ENCODE assay signal across 1 cellular context in genomic region chr2:88265352-88265960, GRCh38.
TF ChIP-seq lines count a peak whose summit lies in the region.

No MANE protein-coding gene starts in this region.

TF ChIP-seq in GM12878, 131 proteins besides CTCF, POLR2A, EP300 and RAD21 (continued from another document):
- TF ChIP-seq ZNF592 (IDR thresholded peaks at IDR 0.05) (no peak), DPF2 (IDR thresholded peaks at IDR 0.05) (peak; percentile 60; the same call in 1 of the 2 replicates), NBN (IDR thresholded peaks at IDR 0.05) (0 out of 2 replicates have a peak, but pooled peaks have one; percentile 18), SPI1 (IDR thresholded peaks at IDR 0.05; ENCODE audit: borderline replicate concordance, insufficient read depth, low read depth, low read length) (peak; percentile 9; the same call in 1 of the 2 replicates), CHD2 (IDR thresholded peaks at IDR 0.05; ENCODE audit: borderline replicate concordance, low read depth, low read length) (no peak), YBX1 (IDR thresholded peaks at IDR 0.05) (no peak), CHD4 (IDR thresholded peaks at IDR 0.05) (no peak), NRF1 (conservative IDR thresholded peaks at IDR 0.05; ENCODE audit: low read depth, low read length) (no peak), BHLHE40 (IDR thresholded peaks at IDR 0.05; ENCODE audit: borderline replicate concordance in 1 of 2, low read depth in 2 of 2, low read length in 1 of 2) (peak in 1 of 2 experiments; percentile 33; a peak in 1 of 4 replicates), IRF3 (IDR thresholded peaks at IDR 0.05) (no peak), PAX5 (IDR thresholded peaks at IDR 0.05; ENCODE audit: borderline replicate concordance, low read depth, low read length) (no peak), IKZF2 (IDR thresholded peaks at IDR 0.05) (peak; percentile 49 to 54; a peak in 2 of 4 replicates), MTA2 (IDR thresholded peaks at IDR 0.05; ENCODE audit: low read depth) (peak; percentile 60; the same call in 1 of the 2 replicates), ZNF622 (IDR thresholded peaks at IDR 0.05) (no peak), SIN3A (IDR thresholded peaks at IDR 0.05; ENCODE audit: low read depth, low read length) (no peak), ESRRA (IDR thresholded peaks at IDR 0.05; ENCODE audit: low read length) (peak; percentile 85; the same call in 1 of the 2 replicates)
